In genomic region chr11:75142714-75143419, GRCh38 we compare ENCODE assay signal across 1 cellular context.
A peak's percentile ranks its signal among the peaks of the same experiment; 100 is the strongest.
TF ChIP-seq lines count a peak whose summit lies in the region.

No MANE protein-coding gene starts in this region.

TF ChIP-seq in K562, 482 proteins besides CTCF, POLR2A, EP300 and RAD21 (continued from another document and continues in another):
- TF ChIP-seq ZNF592 (IDR thresholded peaks at IDR 0.05): peak; percentile 89
- no peak for TF ChIP-seq MCM7 (IDR thresholded peaks at IDR 0.05)
- peak; percentile 69; the same call in 1 of the 2 replicates for TF ChIP-seq EP400 (IDR thresholded peaks at IDR 0.05)
- no peak for TF ChIP-seq ZNF354B (CRISPR knock-in tag; IDR thresholded peaks at IDR 0.05)
- no peak for TF ChIP-seq FOXA3 (CRISPR knock-in tag; conservative IDR thresholded peaks at IDR 0.05 in 1 of 2, IDR thresholded peaks at IDR 0.05 in 1 of 2)
- TF ChIP-seq TAF1 (IDR thresholded peaks at IDR 0.05; ENCODE audit: control insufficient read depth, extremely low read depth, insufficient read depth, low read length, severe bottlenecking): peak; percentile 13
- TF ChIP-seq MITF (IDR thresholded peaks at IDR 0.05): peak; percentile 55; the same call in 1 of the 2 replicates
- no peak for TF ChIP-seq THRB (CRISPR knock-in tag; conservative IDR thresholded peaks at IDR 0.05)
- TF ChIP-seq TEAD4 (IDR thresholded peaks at IDR 0.05; ENCODE audit: low read length): peak; percentile 23; the same call in 1 of the 2 replicates
- TF ChIP-seq TEAD4 (CRISPR knock-in tag; IDR thresholded peaks at IDR 0.05; ENCODE audit: borderline replicate concordance): no peak
- TF ChIP-seq USF2 (CRISPR knock-in tag; IDR thresholded peaks at IDR 0.05): peak; percentile 68
- no peak for TF ChIP-seq SREBF2 (CRISPR knock-in tag; IDR thresholded peaks at IDR 0.05)
- TF ChIP-seq USF1 (CRISPR knock-in tag; IDR thresholded peaks at IDR 0.05): peak; percentile 88
- peak; percentile 13 for TF ChIP-seq NEUROD1 (IDR thresholded peaks at IDR 0.05; ENCODE audit: borderline replicate concordance, low read depth, low read length, partially characterized antibody)
- TF ChIP-seq L3MBTL2 (IDR thresholded peaks at IDR 0.05): peak; percentile 90
- TF ChIP-seq MYC (IDR thresholded peaks at IDR 0.05; ENCODE audit: low read depth, low read length): peak; percentile 91
- no peak for TF ChIP-seq MYC (CRISPR knock-in tag; IDR thresholded peaks at IDR 0.05; ENCODE audit: borderline replicate concordance, low read depth)
- TF ChIP-seq PHTF2 (CRISPR knock-in tag; IDR thresholded peaks at IDR 0.05): no peak
- TF ChIP-seq RNF2 (IDR thresholded peaks at IDR 0.05): 0 out of 2 replicates have a peak, but pooled peaks have one; percentile 26
- TF ChIP-seq JUND (IDR thresholded peaks at IDR 0.05; ENCODE audit: borderline replicate concordance, low read depth, low read length): peak; percentile 99
- TF ChIP-seq JUND (tag; IDR thresholded peaks at IDR 0.05; ENCODE audit: borderline replicate concordance, low read depth, low read length): peak; percentile 96; the same call in 2 of the 3 replicates
- no peak for TF ChIP-seq ZNF407 (IDR thresholded peaks at IDR 0.05; ENCODE audit: low read depth)
- TF ChIP-seq TBL1XR1 (IDR thresholded peaks at IDR 0.05; ENCODE audit: low read length in 2 of 2): no peak
- TF ChIP-seq ZNF318 (IDR thresholded peaks at IDR 0.05; ENCODE audit: borderline replicate concordance in 1 of 2, low read depth in 1 of 2): 0 out of 4 replicates have a peak, but pooled peaks of 1 of the 2 experiments have one; percentile 30
- no peak for TF ChIP-seq STAG1 (CRISPR knock-in tag; IDR thresholded peaks at IDR 0.05; ENCODE audit: borderline replicate concordance)
- TF ChIP-seq NFRKB (IDR thresholded peaks at IDR 0.05; ENCODE audit: low read depth): no peak
- peak; percentile 42 for TF ChIP-seq BHLHE40 (IDR thresholded peaks at IDR 0.05; ENCODE audit: low read length)
- TF ChIP-seq ZFX (CRISPR knock-in tag; IDR thresholded peaks at IDR 0.05): no peak
- TF ChIP-seq MAX (CRISPR knock-in tag; IDR thresholded peaks at IDR 0.05): peak; percentile 92
